ENCODE assay signal across 8 cellular contexts in the genomic region with DNA sequence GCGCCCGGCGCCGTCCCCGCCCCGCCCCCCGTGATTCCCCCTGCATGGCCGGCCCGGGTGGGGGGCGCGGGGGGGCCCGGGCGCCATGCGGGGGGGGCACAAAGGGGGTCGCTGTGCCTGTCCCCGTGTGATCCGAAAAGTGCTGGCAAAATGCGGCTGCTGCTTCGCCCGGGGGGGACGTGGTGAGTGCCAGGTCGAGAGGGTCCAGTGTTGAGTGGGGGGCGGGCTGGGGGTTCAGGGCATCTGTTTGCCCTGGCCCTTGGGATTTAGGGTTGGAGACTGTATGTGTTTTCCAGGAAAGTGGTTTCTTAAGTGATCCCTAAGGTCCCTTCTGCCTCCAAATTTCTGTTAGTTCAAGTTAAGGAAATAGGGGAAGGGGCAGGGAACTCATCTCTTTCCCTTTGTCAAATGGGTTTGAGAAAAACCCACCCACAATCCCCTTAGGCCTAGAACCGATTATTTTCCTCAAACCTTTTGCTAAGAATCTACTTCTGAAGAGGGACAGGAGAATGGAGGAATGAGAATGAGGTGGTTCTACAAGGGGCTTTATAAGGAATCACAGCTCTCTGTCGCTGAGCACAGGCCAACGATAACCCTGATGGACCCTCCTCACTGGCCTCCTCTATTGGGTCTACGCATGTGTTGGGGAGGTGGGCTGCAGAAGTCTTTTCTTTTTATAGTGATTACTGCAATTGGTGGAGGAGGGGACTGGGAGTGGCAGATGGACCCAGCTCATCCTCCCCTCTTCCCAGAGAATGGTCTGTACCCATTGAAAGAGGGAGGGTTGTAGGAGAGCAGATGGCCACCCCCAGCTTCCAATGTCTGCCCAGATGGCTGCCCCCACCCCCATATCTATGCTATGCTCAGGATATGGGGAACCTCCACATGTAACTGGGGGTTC. TPM values are rescaled to one million over a fixed set of nuclear protein-coding genes. Genes with fewer than 3 reads are reported as not detected.
DNase-seq lines count a peak whose midpoint lies in the region; ATAC-seq and TF ChIP-seq lines count a peak whose summit lies in the region.

No MANE protein-coding gene starts in this region.

- H3K4me1 ChIP-seq in NT2/D1 (ENCODE audit: insufficient read depth, insufficient read length): peaks cover 19% of the 10 kb centered on the region
- peaks cover 23% of the 10 kb centered on the region for H3K4me1 ChIP-seq in rectal smooth muscle tissue (ENCODE audit: control insufficient read depth, insufficient read depth, low read length)

- DNase-seq in GM06990 (ENCODE audit: extremely low read depth, insufficient read length) (no peak), NT2/D1 (ENCODE audit: low read depth, low spot score) (no peak), epithelial cell of proximal tubule (ENCODE audit: low read depth) (no peak), NCI-H748 treated with DMSO at 0.1 percent for 48 hours (lab: John Stamatoyannopoulos, UW) (no peak), DMS153 treated with DMSO at 0.1 percent for 48 hours (lab: John Stamatoyannopoulos, UW; ENCODE audit: unreplicated experiment) (no peak)

- H3K4me3 ChIP-seq in GM06990 (replicated peaks; ENCODE audit: low read depth, low read length) (peak overlapping the region; percentile 66), NT2/D1 (ENCODE audit: insufficient read length, low read depth) (peak overlapping the region; percentile 60), epithelial cell of proximal tubule (ENCODE audit: low read depth, low read length) (peak overlapping the region; percentile 60), rectal smooth muscle tissue (ENCODE audit: low read length) (peak overlapping the region; percentile 26)

- H3K27me3 ChIP-seq in GM06990 (replicated peaks; ENCODE audit: control insufficient read depth, insufficient read depth, low read length) (no peaks in the 10 kb centered on the region), NT2/D1 (ENCODE audit: insufficient read depth, insufficient read length) (no peaks in the 10 kb centered on the region), rectal smooth muscle tissue (ENCODE audit: control insufficient read depth, insufficient read depth, low read length) (peaks cover 3% of the 10 kb centered on the region)

- H3K9ac ChIP-seq in NT2/D1 (ENCODE audit: insufficient read length, low read depth): peak overlapping the region; percentile 76
- peak overlapping the region; percentile 24 for H3K9ac ChIP-seq in rectal smooth muscle tissue (ENCODE audit: low read length)

- H3K9me3 ChIP-seq in NT2/D1 (ENCODE audit: insufficient read depth, low read length): no peaks in the 10 kb centered on the region

- no peak for ATAC-seq in GM21529 (IDR thresholded peaks at IDR 0.05; ENCODE audit: unreplicated experiment)
- no peak for ATAC-seq in GM18861 (IDR thresholded peaks at IDR 0.05; ENCODE audit: unreplicated experiment)

- H3K36me3 ChIP-seq in GM06990 (ENCODE audit: control insufficient read depth, insufficient read depth, low read length) (peaks cover 4% of the 10 kb centered on the region), NT2/D1 (ENCODE audit: insufficient read depth, insufficient read length, low read length) (peaks cover 60% of the 10 kb centered on the region), rectal smooth muscle tissue (ENCODE audit: control insufficient read depth, insufficient read depth, low read length) (peaks cover 14% of the 10 kb centered on the region)

- peak overlapping the region; percentile 100 for H3K27ac ChIP-seq in rectal smooth muscle tissue (ENCODE audit: low read depth, low read length)

- TF ChIP-seq CTCF in GM06990 (IDR thresholded peaks at IDR 0.05; ENCODE audit: insufficient read depth, low read length, poor library complexity, severe bottlenecking): no peak
- no peak for TF ChIP-seq CTCF in epithelial cell of proximal tubule (conservative IDR thresholded peaks at IDR 0.05; ENCODE audit: low read depth, low read length)

RNA-seq across cellular contexts. Expression of a gene that starts 0.8 kb away (rescaled TPM):
- total RNA-seq in epithelial cell of proximal tubule: 1.3 and 6.2 TPM in 2 replicates

RNA-seq across cellular contexts. Expression of a gene that starts 7.4 kb away (rescaled TPM):
- total RNA-seq in epithelial cell of proximal tubule: 8.0 and 8.1 TPM in 2 replicates

RNA-seq across cellular contexts. Expression of a gene that starts 20.9 kb away (rescaled TPM):
- total RNA-seq in epithelial cell of proximal tubule: 0.14 and 0.69 TPM in 2 replicates

RNA-seq across cellular contexts. Expression of a gene that starts 21.1 kb away (rescaled TPM):
- total RNA-seq in epithelial cell of proximal tubule: 34.2 and 46.6 TPM in 2 replicates
